In the genomic region with DNA sequence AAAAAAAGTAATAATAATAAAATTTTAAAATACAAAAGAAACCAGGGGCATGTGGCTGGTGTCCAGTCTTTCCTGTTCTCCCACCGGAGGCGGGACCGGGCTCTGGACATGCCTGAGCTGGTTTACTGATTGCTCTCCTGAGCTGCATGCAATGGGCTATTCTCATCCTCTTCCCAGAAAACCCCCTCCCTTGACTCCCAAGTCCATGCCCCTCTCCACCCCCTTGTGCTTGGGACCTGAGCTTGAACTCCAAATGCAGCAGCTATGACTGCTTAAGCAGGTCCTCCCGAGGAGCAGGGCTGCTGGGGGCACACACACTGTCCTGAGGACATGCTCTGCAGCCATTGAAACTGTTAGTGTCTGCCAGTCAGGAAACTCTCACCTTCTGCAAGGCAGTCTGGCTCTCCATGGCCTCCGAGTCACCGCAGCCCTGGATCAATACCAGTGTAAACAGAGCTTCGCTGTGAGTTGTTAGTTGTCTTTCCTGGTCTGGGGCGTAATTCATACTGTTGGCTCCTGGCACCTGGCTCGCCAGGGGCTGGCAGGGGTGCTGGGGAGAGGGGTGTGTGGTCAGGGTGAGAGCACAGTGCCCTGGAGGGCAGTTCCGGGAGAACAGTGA, we compare ENCODE assay signal across 1 cellular context.
TF ChIP-seq lines count a peak whose summit lies in the region.

No MANE protein-coding gene starts in this region.

TF ChIP-seq in HepG2, 621 proteins besides CTCF, POLR2A, EP300 and RAD21 (continued from another document and continues in another):
- TF ChIP-seq, protein P1, sequence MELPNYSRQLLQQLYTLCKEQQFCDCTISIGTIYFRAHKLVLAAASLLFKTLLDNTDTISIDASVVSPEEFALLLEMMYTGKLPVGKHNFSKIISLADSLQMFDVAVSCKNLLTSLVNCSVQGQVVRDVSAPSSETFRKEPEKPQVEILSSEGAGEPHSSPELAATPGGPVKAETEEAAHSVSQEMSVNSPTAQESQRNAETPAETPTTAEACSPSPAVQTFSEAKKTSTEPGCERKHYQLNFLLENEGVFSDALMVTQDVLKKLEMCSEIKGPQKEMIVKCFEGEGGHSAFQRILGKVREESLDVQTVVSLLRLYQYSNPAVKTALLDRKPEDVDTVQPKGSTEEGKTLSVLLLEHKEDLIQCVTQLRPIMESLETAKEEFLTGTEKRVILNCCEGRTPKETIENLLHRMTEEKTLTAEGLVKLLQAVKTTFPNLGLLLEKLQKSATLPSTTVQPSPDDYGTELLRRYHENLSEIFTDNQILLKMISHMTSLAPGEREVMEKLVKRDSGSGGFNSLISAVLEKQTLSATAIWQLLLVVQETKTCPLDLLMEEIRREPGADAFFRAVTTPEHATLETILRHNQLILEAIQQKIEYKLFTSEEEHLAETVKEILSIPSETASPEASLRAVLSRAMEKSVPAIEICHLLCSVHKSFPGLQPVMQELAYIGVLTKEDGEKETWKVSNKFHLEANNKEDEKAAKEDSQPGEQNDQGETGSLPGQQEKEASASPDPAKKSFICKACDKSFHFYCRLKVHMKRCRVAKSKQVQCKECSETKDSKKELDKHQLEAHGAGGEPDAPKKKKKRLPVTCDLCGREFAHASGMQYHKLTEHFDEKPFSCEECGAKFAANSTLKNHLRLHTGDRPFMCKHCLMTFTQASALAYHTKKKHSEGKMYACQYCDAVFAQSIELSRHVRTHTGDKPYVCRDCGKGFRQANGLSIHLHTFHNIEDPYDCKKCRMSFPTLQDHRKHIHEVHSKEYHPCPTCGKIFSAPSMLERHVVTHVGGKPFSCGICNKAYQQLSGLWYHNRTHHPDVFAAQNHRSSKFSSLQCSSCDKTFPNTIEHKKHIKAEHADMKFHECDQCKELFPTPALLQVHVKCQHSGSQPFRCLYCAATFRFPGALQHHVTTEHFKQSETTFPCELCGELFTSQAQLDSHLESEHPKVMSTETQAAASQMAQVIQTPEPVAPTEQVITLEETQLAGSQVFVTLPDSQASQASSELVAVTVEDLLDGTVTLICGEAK (IDR thresholded peaks at IDR 0.05) = no peak
- TF ChIP-seq, protein P1 (CRISPR knock-in tag; IDR thresholded peaks at IDR 0.05) = no peak
- peak; percentile 50; the same call in 1 of the 2 replicates for TF ChIP-seq KAT2B (IDR thresholded peaks at IDR 0.05; ENCODE audit: borderline replicate concordance, low read depth, low read length)
- TF ChIP-seq ZNF350 (CRISPR knock-in tag; IDR thresholded peaks at IDR 0.05; ENCODE audit: borderline replicate concordance, low read depth) = no peak
- TF ChIP-seq NAIF1 (CRISPR knock-in tag; IDR thresholded peaks at IDR 0.05; ENCODE audit: borderline replicate concordance) = no peak
- TF ChIP-seq POLR2G (IDR thresholded peaks at IDR 0.05; ENCODE audit: low read depth, low read length) = no peak
- TF ChIP-seq ZNF317 (CRISPR knock-in tag; IDR thresholded peaks at IDR 0.05) = peak; percentile 55; the same call in 1 of the 2 replicates
- peak; percentile 41; the same call in 1 of the 2 replicates for TF ChIP-seq HDAC1 (CRISPR knock-in tag; IDR thresholded peaks at IDR 0.05)
- no peak for TF ChIP-seq MEF2D (CRISPR knock-in tag; IDR thresholded peaks at IDR 0.05)
- no peak for TF ChIP-seq ZNF709 (CRISPR knock-in tag; IDR thresholded peaks at IDR 0.05)
- no peak for TF ChIP-seq RBAK (CRISPR knock-in tag; IDR thresholded peaks at IDR 0.05)
- no peak for TF ChIP-seq PAF1 (CRISPR knock-in tag; IDR thresholded peaks at IDR 0.05)
- TF ChIP-seq ZNF33A (CRISPR knock-in tag; IDR thresholded peaks at IDR 0.05; ENCODE audit: borderline replicate concordance) = no peak
- no peak for TF ChIP-seq ZSCAN22 (CRISPR knock-in tag; IDR thresholded peaks at IDR 0.05)
- TF ChIP-seq, protein P2, sequence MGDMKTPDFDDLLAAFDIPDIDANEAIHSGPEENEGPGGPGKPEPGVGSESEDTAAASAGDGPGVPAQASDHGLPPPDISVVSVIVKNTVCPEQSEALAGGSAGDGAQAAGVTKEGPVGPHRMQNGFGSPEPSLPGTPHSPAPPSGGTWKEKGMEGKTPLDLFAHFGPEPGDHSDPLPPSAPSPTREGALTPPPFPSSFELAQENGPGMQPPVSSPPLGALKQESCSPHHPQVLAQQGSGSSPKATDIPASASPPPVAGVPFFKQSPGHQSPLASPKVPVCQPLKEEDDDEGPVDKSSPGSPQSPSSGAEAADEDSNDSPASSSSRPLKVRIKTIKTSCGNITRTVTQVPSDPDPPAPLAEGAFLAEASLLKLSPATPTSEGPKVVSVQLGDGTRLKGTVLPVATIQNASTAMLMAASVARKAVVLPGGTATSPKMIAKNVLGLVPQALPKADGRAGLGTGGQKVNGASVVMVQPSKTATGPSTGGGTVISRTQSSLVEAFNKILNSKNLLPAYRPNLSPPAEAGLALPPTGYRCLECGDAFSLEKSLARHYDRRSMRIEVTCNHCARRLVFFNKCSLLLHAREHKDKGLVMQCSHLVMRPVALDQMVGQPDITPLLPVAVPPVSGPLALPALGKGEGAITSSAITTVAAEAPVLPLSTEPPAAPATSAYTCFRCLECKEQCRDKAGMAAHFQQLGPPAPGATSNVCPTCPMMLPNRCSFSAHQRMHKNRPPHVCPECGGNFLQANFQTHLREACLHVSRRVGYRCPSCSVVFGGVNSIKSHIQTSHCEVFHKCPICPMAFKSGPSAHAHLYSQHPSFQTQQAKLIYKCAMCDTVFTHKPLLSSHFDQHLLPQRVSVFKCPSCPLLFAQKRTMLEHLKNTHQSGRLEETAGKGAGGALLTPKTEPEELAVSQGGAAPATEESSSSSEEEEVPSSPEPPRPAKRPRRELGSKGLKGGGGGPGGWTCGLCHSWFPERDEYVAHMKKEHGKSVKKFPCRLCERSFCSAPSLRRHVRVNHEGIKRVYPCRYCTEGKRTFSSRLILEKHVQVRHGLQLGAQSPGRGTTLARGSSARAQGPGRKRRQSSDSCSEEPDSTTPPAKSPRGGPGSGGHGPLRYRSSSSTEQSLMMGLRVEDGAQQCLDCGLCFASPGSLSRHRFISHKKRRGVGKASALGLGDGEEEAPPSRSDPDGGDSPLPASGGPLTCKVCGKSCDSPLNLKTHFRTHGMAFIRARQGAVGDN (CRISPR knock-in tag; IDR thresholded peaks at IDR 0.05) = 0 out of 2 replicates have a peak, but pooled peaks have one; percentile 17
- TF ChIP-seq ZNF441 (CRISPR knock-in tag; IDR thresholded peaks at IDR 0.05; ENCODE audit: borderline replicate concordance) = no peak
- no peak for TF ChIP-seq SIN3A (IDR thresholded peaks at IDR 0.05; ENCODE audit: borderline replicate concordance, low read depth, low read length)
- TF ChIP-seq, protein P3, sequence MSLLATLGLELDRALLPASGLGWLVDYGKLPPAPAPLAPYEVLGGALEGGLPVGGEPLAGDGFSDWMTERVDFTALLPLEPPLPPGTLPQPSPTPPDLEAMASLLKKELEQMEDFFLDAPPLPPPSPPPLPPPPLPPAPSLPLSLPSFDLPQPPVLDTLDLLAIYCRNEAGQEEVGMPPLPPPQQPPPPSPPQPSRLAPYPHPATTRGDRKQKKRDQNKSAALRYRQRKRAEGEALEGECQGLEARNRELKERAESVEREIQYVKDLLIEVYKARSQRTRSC (CRISPR knock-in tag; IDR thresholded peaks at IDR 0.05; ENCODE audit: low read depth) = no peak
- TF ChIP-seq, protein P4, sequence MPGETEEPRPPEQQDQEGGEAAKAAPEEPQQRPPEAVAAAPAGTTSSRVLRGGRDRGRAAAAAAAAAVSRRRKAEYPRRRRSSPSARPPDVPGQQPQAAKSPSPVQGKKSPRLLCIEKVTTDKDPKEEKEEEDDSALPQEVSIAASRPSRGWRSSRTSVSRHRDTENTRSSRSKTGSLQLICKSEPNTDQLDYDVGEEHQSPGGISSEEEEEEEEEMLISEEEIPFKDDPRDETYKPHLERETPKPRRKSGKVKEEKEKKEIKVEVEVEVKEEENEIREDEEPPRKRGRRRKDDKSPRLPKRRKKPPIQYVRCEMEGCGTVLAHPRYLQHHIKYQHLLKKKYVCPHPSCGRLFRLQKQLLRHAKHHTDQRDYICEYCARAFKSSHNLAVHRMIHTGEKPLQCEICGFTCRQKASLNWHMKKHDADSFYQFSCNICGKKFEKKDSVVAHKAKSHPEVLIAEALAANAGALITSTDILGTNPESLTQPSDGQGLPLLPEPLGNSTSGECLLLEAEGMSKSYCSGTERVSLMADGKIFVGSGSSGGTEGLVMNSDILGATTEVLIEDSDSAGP (CRISPR knock-in tag; IDR thresholded peaks at IDR 0.05; ENCODE audit: borderline replicate concordance) = no peak
- TF ChIP-seq MAFF (IDR thresholded peaks at IDR 0.05; ENCODE audit: low read depth, low read length) = no peak
- TF ChIP-seq FOXK1 (CRISPR knock-in tag; IDR thresholded peaks at IDR 0.05; ENCODE audit: borderline replicate concordance, low read depth) = peak; percentile 53; the same call in 1 of the 2 replicates
- no peak for TF ChIP-seq JDP2 (CRISPR knock-in tag; IDR thresholded peaks at IDR 0.05; ENCODE audit: borderline replicate concordance)
- no peak for TF ChIP-seq ZNF101 (CRISPR knock-in tag; IDR thresholded peaks at IDR 0.05; ENCODE audit: borderline replicate concordance, low read depth)
- TF ChIP-seq, protein P5, sequence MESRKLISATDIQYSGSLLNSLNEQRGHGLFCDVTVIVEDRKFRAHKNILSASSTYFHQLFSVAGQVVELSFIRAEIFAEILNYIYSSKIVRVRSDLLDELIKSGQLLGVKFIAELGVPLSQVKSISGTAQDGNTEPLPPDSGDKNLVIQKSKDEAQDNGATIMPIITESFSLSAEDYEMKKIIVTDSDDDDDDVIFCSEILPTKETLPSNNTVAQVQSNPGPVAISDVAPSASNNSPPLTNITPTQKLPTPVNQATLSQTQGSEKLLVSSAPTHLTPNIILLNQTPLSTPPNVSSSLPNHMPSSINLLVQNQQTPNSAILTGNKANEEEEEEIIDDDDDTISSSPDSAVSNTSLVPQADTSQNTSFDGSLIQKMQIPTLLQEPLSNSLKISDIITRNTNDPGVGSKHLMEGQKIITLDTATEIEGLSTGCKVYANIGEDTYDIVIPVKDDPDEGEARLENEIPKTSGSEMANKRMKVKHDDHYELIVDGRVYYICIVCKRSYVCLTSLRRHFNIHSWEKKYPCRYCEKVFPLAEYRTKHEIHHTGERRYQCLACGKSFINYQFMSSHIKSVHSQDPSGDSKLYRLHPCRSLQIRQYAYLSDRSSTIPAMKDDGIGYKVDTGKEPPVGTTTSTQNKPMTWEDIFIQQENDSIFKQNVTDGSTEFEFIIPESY (CRISPR knock-in tag; IDR thresholded peaks at IDR 0.05) = no peak
- TF ChIP-seq HMG20B (CRISPR knock-in tag; conservative IDR thresholded peaks at IDR 0.05) = no peak
- TF ChIP-seq ZZZ3 (CRISPR knock-in tag; IDR thresholded peaks at IDR 0.05; ENCODE audit: borderline replicate concordance) = no peak
- no peak for TF ChIP-seq ZNF335 (CRISPR knock-in tag; IDR thresholded peaks at IDR 0.05)
- TF ChIP-seq, protein P6, sequence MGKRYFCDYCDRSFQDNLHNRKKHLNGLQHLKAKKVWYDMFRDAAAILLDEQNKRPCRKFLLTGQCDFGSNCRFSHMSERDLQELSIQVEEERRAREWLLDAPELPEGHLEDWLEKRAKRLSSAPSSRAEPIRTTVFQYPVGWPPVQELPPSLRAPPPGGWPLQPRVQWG (CRISPR knock-in tag; IDR thresholded peaks at IDR 0.05; ENCODE audit: borderline replicate concordance, low read depth) = no peak
- no peak for TF ChIP-seq CEBPG (CRISPR knock-in tag; IDR thresholded peaks at IDR 0.05)
- no peak for TF ChIP-seq ZNF746 (CRISPR knock-in tag; IDR thresholded peaks at IDR 0.05)
- TF ChIP-seq HOXA3 (CRISPR knock-in tag; IDR thresholded peaks at IDR 0.05) = peak; percentile 32; the same call in 1 of the 2 replicates
- TF ChIP-seq KMT2B (CRISPR knock-in tag; IDR thresholded peaks at IDR 0.05) = no peak
- TF ChIP-seq, protein P7, sequence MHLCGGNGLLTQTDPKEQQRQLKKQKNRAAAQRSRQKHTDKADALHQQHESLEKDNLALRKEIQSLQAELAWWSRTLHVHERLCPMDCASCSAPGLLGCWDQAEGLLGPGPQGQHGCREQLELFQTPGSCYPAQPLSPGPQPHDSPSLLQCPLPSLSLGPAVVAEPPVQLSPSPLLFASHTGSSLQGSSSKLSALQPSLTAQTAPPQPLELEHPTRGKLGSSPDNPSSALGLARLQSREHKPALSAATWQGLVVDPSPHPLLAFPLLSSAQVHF (CRISPR knock-in tag; IDR thresholded peaks at IDR 0.05) = no peak
- no peak for TF ChIP-seq ISX (CRISPR knock-in tag; conservative IDR thresholded peaks at IDR 0.05)
- no peak for TF ChIP-seq ZFP36L2 (CRISPR knock-in tag; IDR thresholded peaks at IDR 0.05)
- TF ChIP-seq FOXA3 (CRISPR knock-in tag; IDR thresholded peaks at IDR 0.05) = peak; percentile 85
- TF ChIP-seq, protein P8, sequence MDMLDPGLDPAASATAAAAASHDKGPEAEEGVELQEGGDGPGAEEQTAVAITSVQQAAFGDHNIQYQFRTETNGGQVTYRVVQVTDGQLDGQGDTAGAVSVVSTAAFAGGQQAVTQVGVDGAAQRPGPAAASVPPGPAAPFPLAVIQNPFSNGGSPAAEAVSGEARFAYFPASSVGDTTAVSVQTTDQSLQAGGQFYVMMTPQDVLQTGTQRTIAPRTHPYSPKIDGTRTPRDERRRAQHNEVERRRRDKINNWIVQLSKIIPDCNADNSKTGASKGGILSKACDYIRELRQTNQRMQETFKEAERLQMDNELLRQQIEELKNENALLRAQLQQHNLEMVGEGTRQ (IDR thresholded peaks at IDR 0.05; ENCODE audit: low read depth, low read length) = no peak
- TF ChIP-seq, protein P8 (CRISPR knock-in tag; IDR thresholded peaks at IDR 0.05; ENCODE audit: borderline replicate concordance) = no peak
- TF ChIP-seq ZNF678 (CRISPR knock-in tag; IDR thresholded peaks at IDR 0.05) = no peak
